ENCODE assay signal across 32 cellular contexts in genomic region chr2:196422361-196422760, GRCh38.
"Had no signal": no experiment of that assay in that cellular context is flagged by ENCODE, and none has a peak within 500 bp of the region (broad histone marks: within the 10 kb centered on the region; RNA-seq: fewer than 3 reads in every experiment).

No MANE protein-coding gene starts in this region.

- ATAC-seq: activated CD4-positive, alpha-beta T cell treated with anti-CD3 and anti-CD28 coated beads for 36 hours; activated CD4-positive, CD25-positive, alpha-beta regulatory T cell treated with anti-CD3 and anti-CD28 coated beads, Interleukin-2, amount 50 U/mL, for 24 hours; activated CD8-positive, alpha-beta memory T cell treated with anti-CD3 and anti-CD28 coated beads, Interleukin-2, amount 10 ng/mL, durations not matched to agents 7 days and 5 days; activated CD8-positive, alpha-beta T cell treated with anti-CD3 and anti-CD28 coated beads, Interleukin-2, amount 10 ng/mL, durations not matched to agents 7 days and 5 days; activated naive CD8-positive, alpha-beta T cell treated with anti-CD3 and anti-CD28 coated beads, Interleukin-2, amount 50 U/mL, for 24 hours; WTC11 had no signal

- FAIRE-seq: bronchial epithelial cell, TTC549 had no signal

- H3K36me3 ChIP-seq: ascending aorta, cardiac muscle cell had no signal

- DNase-seq: activated CD4-positive, alpha-beta memory T cell treated with anti-CD3 and anti-CD28 coated beads, Interleukin-2, amount 10 ng/mL, durations not matched to agents 7 days and 5 days; activated CD4-positive, alpha-beta T cell treated with anti-CD3 and anti-CD28 coated beads for 1 hour; activated CD4-positive, alpha-beta T cell treated with anti-CD3 and anti-CD28 coated beads for 36 hours; activated CD4-positive, alpha-beta T cell treated with anti-CD3 and anti-CD28 coated beads for 48 hours; activated CD4-positive, alpha-beta T cell treated with anti-CD3 and anti-CD28 coated beads, Interleukin-2, amount 10 ng/mL, durations not matched to agents 7 days and 5 days; activated CD4-positive, alpha-beta T cell treated with anti-CD3 and anti-CD28 coated beads, Interleukin-2, amount 50 U/mL, for 48 hours; activated CD4-positive, CD25-positive, alpha-beta regulatory T cell; activated CD8-positive, alpha-beta memory T cell treated with anti-CD3 and anti-CD28 coated beads for 24 hours; activated CD8-positive, alpha-beta memory T cell treated with anti-CD3 and anti-CD28 coated beads, Interleukin-2, amount 10 ng/mL, durations not matched to agents 7 days and 5 days; activated CD8-positive, alpha-beta memory T cell treated with anti-CD3 and anti-CD28 coated beads, Interleukin-2, amount 50 U/mL, for 48 hours; activated CD8-positive, alpha-beta T cell treated with anti-CD3 and anti-CD28 coated beads, Interleukin-2, amount 10 ng/mL, durations not matched to agents 7 days and 5 days; activated effector memory CD4-positive, alpha-beta T cell treated with Interleukin-2 at 50 U/mL for 16 hours; activated gamma-delta T cell; activated naive CD4-positive, alpha-beta T cell treated with anti-CD3 and anti-CD28 coated beads, Interleukin-2, amount 10 ng/mL, durations not matched to agents 7 days and 5 days; activated naive CD4-positive, alpha-beta T cell treated with Interleukin-2 at 50 U/mL for 16 hours; activated naive CD8-positive, alpha-beta T cell treated with anti-CD3 and anti-CD28 coated beads, Interleukin-2, amount 10 ng/mL, durations not matched to agents 7 days and 5 days; activated naive CD8-positive, alpha-beta T cell treated with anti-CD3 and anti-CD28 coated beads, Interleukin-2, amount 50 U/mL, for 24 hours; activated T-cell treated with anti-CD3 and anti-CD28 coated beads, Interleukin-2, amount 50 U/mL, for 24 hours; activated T-cell treated with anti-CD3 and anti-CD28 coated beads, Interleukin-2, amount 50 U/mL, for 48 hours; amygdala; anterior cingulate cortex; caudate nucleus; cerebellar nuclear complex; T-helper 2 cell; T-helper 9 cell had no signal

- H3K9me3 ChIP-seq: ascending aorta had no signal

- H3K4me1 ChIP-seq: ascending aorta had no signal

- H3K27ac ChIP-seq: ascending aorta, cardiac muscle cell, VCaP had no signal

- H3K27me3 ChIP-seq: ascending aorta, cardiac muscle cell had no signal

- H3K4me3 ChIP-seq: ascending aorta, cardiac muscle cell had no signal
